8 cellular contexts compared by ENCODE assay signal in genomic region chr15:99409097-99409473, GRCh38.
DNase-seq lines count a peak whose midpoint lies in the region; ATAC-seq and TF ChIP-seq lines count a peak whose summit lies in the region.

No MANE protein-coding gene starts in this region.

- no peaks in the 10 kb centered on the region for H3K27me3 ChIP-seq in IMR-90 (ENCODE audit: control insufficient read depth, insufficient read depth, low read length)

- peak overlapping the region; percentile 83 for H2AFZ ChIP-seq in IMR-90 (replicated peaks; ENCODE audit: low read length, poor library complexity)

- TF ChIP-seq CTCF in IMR-90 (conservative IDR thresholded peaks at IDR 0.05; ENCODE audit: low read depth, low read length) (peak; percentile 60), WTC11 (IDR thresholded peaks at IDR 0.05) (0 out of 2 replicates have a peak, but pooled peaks have one; percentile 13), glutamatergic neuron (IDR thresholded peaks at IDR 0.05; ENCODE audit: partially characterized antibody, unreplicated experiment) (no peak)

- ATAC-seq in IMR-90 (ENCODE audit: low read depth): peak; percentile 61
- ATAC-seq in WTC11: peak; percentile 93
- ATAC-seq in HG03045 (IDR thresholded peaks at IDR 0.05; ENCODE audit: unreplicated experiment): no peak
- ATAC-seq in GM18517 (IDR thresholded peaks at IDR 0.05; ENCODE audit: unreplicated experiment): no peak

- no peak overlapping the region for H2BK15ac ChIP-seq in IMR-90 (ENCODE audit: low read depth, low read length)

- H3K36me3 Mint-ChIP-seq in WTC11 (no peaks in the 10 kb centered on the region), glutamatergic neuron (ENCODE audit: unreplicated experiment) (no peaks in the 10 kb centered on the region)

- 0 out of 2 replicates have a peak overlapping the region, but pooled peaks have one; percentile 4 for H3K14ac ChIP-seq in IMR-90 (replicated peaks; ENCODE audit: low read depth, low read length)

- TF ChIP-seq POLR2A in IMR-90 (IDR thresholded peaks at IDR 0.05; ENCODE audit: low read depth, low read length): no peak

- dilution Hi-C loops in IMR-90 (cut with HindIII; ENCODE audit: low sequenced_read_pairs, unreplicated experiment): no loop called here

- H3K9me3 Mint-ChIP-seq in WTC11 (no peaks in the 10 kb centered on the region), glutamatergic neuron (ENCODE audit: unreplicated experiment) (peaks cover 3% of the 10 kb centered on the region)

- peak overlapping the region in 1 of 2 experiments; percentile 22; a peak in 2 of 4 replicates for H4K8ac ChIP-seq in IMR-90 (ENCODE audit: low read depth in 2 of 2, low read length in 2 of 2)

- H2BK5ac ChIP-seq in IMR-90 (ENCODE audit: low read depth, low read length, poor library complexity, severe bottlenecking): no peak overlapping the region

- no peak overlapping the region for H2BK20ac ChIP-seq in IMR-90 (ENCODE audit: low read depth, low read length)

- peak; percentile 27 to 81 for DNase-seq in NCI-H524 (lab: John Stamatoyannopoulos, UW)
- no peak for DNase-seq in NCI-H524 treated with DMSO at 0.1 percent for 48 hours (lab: John Stamatoyannopoulos, UW)
- DNase-seq in IMR-90: peak; percentile 60
- peak; percentile 65 for DNase-seq in WTC11 (ENCODE audit: low spot score)
- peak; percentile 58 for DNase-seq in glutamatergic neuron
- DNase-seq in pulmonary artery endothelial cell (ENCODE audit: low read depth, low spot score): peak; percentile 20

- H3K9ac ChIP-seq in IMR-90 (ENCODE audit: low read depth, low read length): no peak overlapping the region

- 0 out of 2 replicates have a peak overlapping the region, but pooled peaks have one; percentile 5 for H3K4ac ChIP-seq in IMR-90 (ENCODE audit: low read depth, low read length)

- no peak overlapping the region; the same call in 1 of the 2 replicates for H2AK5ac ChIP-seq in IMR-90 (ENCODE audit: low read depth, low read length)

- H2BK120ac ChIP-seq in IMR-90 (ENCODE audit: low read depth, low read length): peak overlapping the region; percentile 17; the same call in 1 of the 2 replicates

- H3K4me1 ChIP-seq in IMR-90 (ENCODE audit: control insufficient read depth, insufficient read depth, low read length): peaks cover 10% of the 10 kb centered on the region

- no TSS peak for BruUV-seq in IMR-90 (replicated peaks; lab: Mats Ljungman, UMichigan)

- H3K4me1 Mint-ChIP-seq in WTC11 (peaks cover 4% of the 10 kb centered on the region; the same call in 1 of the 2 replicates), glutamatergic neuron (ENCODE audit: low read depth, unreplicated experiment) (peaks cover 5% of the 10 kb centered on the region)

- H3K9me3 ChIP-seq in IMR-90 (ENCODE audit: control insufficient read depth, insufficient read depth, low read length): no peaks in the 10 kb centered on the region

- no peak overlapping the region for H4K5ac ChIP-seq in IMR-90 (ENCODE audit: low read depth, low read length)

- no peaks in the 10 kb centered on the region for H4K20me1 ChIP-seq in IMR-90 (ENCODE audit: insufficient read depth, low read length)

- no peak overlapping the region for H3K27ac ChIP-seq in IMR-90 (ENCODE audit: insufficient read depth, low read length)

- no peak overlapping the region for H3K56ac ChIP-seq in IMR-90 (ENCODE audit: extremely low read depth, insufficient read depth, low read length)

- 0 out of 2 replicates have a peak overlapping the region, but pooled peaks have one; percentile 8 for H4K91ac ChIP-seq in IMR-90 (ENCODE audit: insufficient read depth, low read depth, low read length)

- 0 out of 2 replicates have a peak, but pooled peaks cover 4% of the 10 kb centered on the region for H3K9me1 ChIP-seq in IMR-90 (ENCODE audit: insufficient read depth, low read length)

- H3K23ac ChIP-seq in IMR-90 (ENCODE audit: low read depth, low read length): peak overlapping the region; percentile 2; the same call in 1 of the 2 replicates

- intact Hi-C loops in IMR-90 (cut with micrococcal nuclease): loop anchor here (1.0 to 2.0 kb wide), 3 partner anchors 123 to 295 kb away; no protein-coding TSS in a partner anchor

- H3K4me2 ChIP-seq in IMR-90 (ENCODE audit: low read depth, low read length): no peak overlapping the region

- H3K18ac ChIP-seq in IMR-90 (ENCODE audit: low read depth, low read length): no peak overlapping the region

- no peak overlapping the region for H3K27ac Mint-ChIP-seq in WTC11
- no peak overlapping the region for H3K27ac Mint-ChIP-seq in glutamatergic neuron (ENCODE audit: unreplicated experiment)

- TF ChIP-seq RAD21 in IMR-90 (IDR thresholded peaks at IDR 0.05; ENCODE audit: low read length): peak; percentile 76

- in situ Hi-C loops in IMR-90 (cut with MboI; ENCODE audit: low sequenced_read_pairs): no loop called here

- peak overlapping the region; percentile 66 for H2AK9ac ChIP-seq in IMR-90 (replicated peaks; ENCODE audit: low read depth, low read length, poor library complexity)

- CTCF ChIA-PET in IMR-90 (lab: Yijun Ruan, JAX): interaction anchor here (0.6 to 5.0 kb wide), 5 partner anchors 10 to 299 kb away, joined by 3 to 35 read pairs (median 3); no protein-coding TSS in a partner anchor
- CTCF ChIA-PET in WTC11 (lab: Charles Lee): interaction anchor here (0.6 to 1.9 kb wide), 26 partner anchors 12 to 345 kb away, joined by 3 to 44 read pairs (median 4); partner anchors contain the start of genes LYSMD4 and MEF2A

- WGBS in IMR-90 (ENCODE audit: extremely low coverage in 2 of 2, insufficient read length in 1 of 2), 2 experiments: no CpG with 5 or more reads among the region's 10 CpGs

- no peaks in the 10 kb centered on the region for H3K27me3 Mint-ChIP-seq in WTC11 (ENCODE audit: low read depth)
- H3K27me3 Mint-ChIP-seq in glutamatergic neuron (ENCODE audit: unreplicated experiment): no peaks in the 10 kb centered on the region

- no peaks in the 10 kb centered on the region for H3K36me3 ChIP-seq in IMR-90 (ENCODE audit: control insufficient read depth, insufficient read depth, low read length)

- POLR2A ChIA-PET in IMR-90 (lab: Charles Lee; ENCODE audit: unreplicated experiment): no interaction called here
- POLR2A ChIA-PET in WTC11 (lab: Charles Lee): no interaction called here

- H3K4me3 ChIP-seq in IMR-90 (ENCODE audit: insufficient read depth, low read depth, low read length): no peak overlapping the region

- H3K4me3 Mint-ChIP-seq in WTC11 (no peak overlapping the region), glutamatergic neuron (ENCODE audit: unreplicated experiment) (peak overlapping the region; percentile 25)

- no peaks in the 10 kb centered on the region for H3K79me1 ChIP-seq in IMR-90 (ENCODE audit: low read depth in 1 of 2, low read length in 2 of 2)

TF ChIP-seq in IMR-90, 13 proteins besides CTCF, POLR2A, EP300 and RAD21:
- no peak for TF ChIP-seq NFE2L2 (IDR thresholded peaks at IDR 0.05; ENCODE audit: low read depth, low read length)
- TF ChIP-seq RCOR1 (IDR thresholded peaks at IDR 0.05; ENCODE audit: insufficient replicate concordance, low read length): no peak
- no peak for TF ChIP-seq MAFK (IDR thresholded peaks at IDR 0.05; ENCODE audit: low read depth, low read length)
- TF ChIP-seq SMC3 (IDR thresholded peaks at IDR 0.05; ENCODE audit: low read depth, low read length): peak; percentile 57
- TF ChIP-seq CEBPB (IDR thresholded peaks at IDR 0.05; ENCODE audit: low read depth, low read length): no peak

TF ChIP-seq in WTC11, 78 proteins besides CTCF, POLR2A, EP300 and RAD21 (continues in another document):
- no peak for TF ChIP-seq ZNF532 (CRISPR knock-in tag; IDR thresholded peaks at IDR 0.05; ENCODE audit: borderline replicate concordance)

Comparison
In these comparisons a context has a peak if more than half of its experiments do, and no peak if none do; other contexts are left out.
1. ATAC-seq: peak in IMR-90 (single experiment) and WTC11 (single experiment); none in HG03045 (single experiment) and GM18517 (single experiment).